In the genomic region with DNA sequence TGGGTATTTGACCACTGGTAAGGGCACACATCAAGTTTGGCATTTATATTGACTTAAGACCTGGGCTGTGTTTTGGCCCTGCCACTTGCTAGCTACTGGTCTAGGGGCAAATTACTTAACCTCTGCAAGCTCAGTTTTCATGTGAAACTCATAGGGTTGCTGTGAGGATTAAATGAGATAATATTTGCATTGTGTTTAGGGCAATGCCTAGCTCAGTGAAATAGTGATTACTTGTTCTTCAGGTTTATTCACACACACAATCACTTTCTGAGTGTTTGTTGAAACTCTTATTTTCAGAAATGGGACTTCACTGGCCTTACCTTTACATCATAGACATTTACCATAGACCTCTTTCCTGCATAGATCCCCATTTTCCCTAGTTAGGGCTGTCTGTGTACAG, we compare ENCODE assay signal across 16 cellular contexts. TPM values are rescaled to one million over a fixed set of nuclear protein-coding genes. Genes with fewer than 3 reads are reported as not detected.
DNase-seq lines count a peak whose midpoint lies in the region; ATAC-seq and TF ChIP-seq lines count a peak whose summit lies in the region.
"Had no signal": no experiment of that assay in that cellular context is flagged by ENCODE, and none has a peak within 500 bp of the region (broad histone marks: within the 10 kb centered on the region; RNA-seq: fewer than 3 reads in every experiment).

No MANE protein-coding gene starts in this region.

- H3K9me3 ChIP-seq in left ventricle myocardium inferior (replicated peaks) (no peaks in the 10 kb centered on the region), right lobe of liver (no peaks in the 10 kb centered on the region)

- DNase-seq in left ventricle myocardium inferior: no peak
- DNase-seq in cardiac septum (ENCODE audit: low spot score): no peak
- DNase-seq in OCI-M1 (lab: John Stamatoyannopoulos, UW): peak; percentile 53
- no peak for DNase-seq in right lobe of liver
- DNase-seq: CD4-positive, alpha-beta T cell; DMS79; IMR-90; MV-4-11; NCI-H1436 treated with DMSO at 0.1 percent for 48 hours; NCI-H2081; NCI-H524; RPMI8226 had no signal

- TF ChIP-seq CTCF in left ventricle myocardium inferior (IDR thresholded peaks at IDR 0.05; ENCODE audit: borderline replicate concordance) (no peak), right lobe of liver (IDR thresholded peaks at IDR 0.05) (no peak)

- H3K27ac ChIP-seq in left ventricle myocardium inferior (replicated peaks): peak overlapping the region; percentile 76
- peak overlapping the region in 1 of 3 donors; percentile 34 for H3K27ac ChIP-seq in right lobe of liver

- no peaks in the 10 kb centered on the region for H3K27me3 ChIP-seq in left ventricle myocardium inferior (ENCODE audit: low read depth)
- H3K27me3 ChIP-seq in right lobe of liver: no peaks in the 10 kb centered on the region

- no peaks in the 10 kb centered on the region for H3K36me3 ChIP-seq in left ventricle myocardium inferior
- no peaks in the 10 kb centered on the region for H3K36me3 ChIP-seq in right lobe of liver

- intact Hi-C loops in left ventricle myocardium inferior (cut with micrococcal nuclease): no loop called here
- intact Hi-C loops in cardiac septum (cut with DNase I): no loop called here
- intact Hi-C loops in right lobe of liver (cut with DNase I): no loop called here

- TF ChIP-seq POLR2A in right lobe of liver (IDR thresholded peaks at IDR 0.05): no peak

- peaks cover 85% of the 10 kb centered on the region for H3K4me1 ChIP-seq in left ventricle myocardium inferior
- H3K4me1 ChIP-seq in right lobe of liver: peaks cover 0 to 36% (median 12%) of the 10 kb centered on the region in 4 donors

- H3K4me3 ChIP-seq in left ventricle myocardium inferior (no peak overlapping the region), right lobe of liver (no peak overlapping the region)

- peak; percentile 17 to 63 (median 41) for ATAC-seq in right lobe of liver
- no peak for ATAC-seq in GM21360 (IDR thresholded peaks at IDR 0.05; ENCODE audit: unreplicated experiment)
- ATAC-seq in GM18520 (IDR thresholded peaks at IDR 0.05; ENCODE audit: unreplicated experiment): no peak
- ATAC-seq in HG03571 (IDR thresholded peaks at IDR 0.05; ENCODE audit: unreplicated experiment): no peak
- ATAC-seq in GM19324 (IDR thresholded peaks at IDR 0.05; ENCODE audit: low FRiP score, unreplicated experiment): no peak

RNA-seq across cellular contexts. Expression of a gene that starts 12.3 kb away (rescaled TPM):
- total RNA-seq in left ventricle myocardium inferior: 68.9 TPM
- total RNA-seq in cardiac septum: 58.6 TPM
- 10 to 100 TPM; 10.4 to 30.1 (median 15.6) TPM for total RNA-seq in right lobe of liver

Comparison
In these comparisons a context has a peak if more than half of its experiments do, and no peak if none do; other contexts are left out.
1. ATAC-seq: peak in right lobe of liver (4 of 4); none in GM21360 (single experiment), GM18520 (single experiment), HG03571 (single experiment) and GM19324 (single experiment).